Comparison of ENCODE assay signal across 21 cellular contexts in genomic region chr13:97286317-97287046, GRCh38.
"Had no signal": no experiment of that assay in that cellular context is flagged by ENCODE, and none has a peak within 500 bp of the region (broad histone marks: within the 10 kb centered on the region; RNA-seq: fewer than 3 reads in every experiment).

No MANE protein-coding gene starts in this region.

- H3K36me3 ChIP-seq: esophagus squamous epithelium, neural progenitor cell, prostate gland, stomach had no signal

- H3K27me3 ChIP-seq: esophagus squamous epithelium, hepatocyte, neural progenitor cell, stomach, testis had no signal

- H3K9me3 Mint-ChIP-seq: activated naive CD8-positive, alpha-beta T cell treated with anti-CD3 and anti-CD28 coated beads for 36 hours; activated T-helper 1 cell treated with anti-CD3 and anti-CD28 coated beads, Interleukin-12 subunit alpha, Interleukin-12 subunit beta, Interleukin-2, Interleukin-4 antibody, amounts not matched to agents 30 ng/mL and 10 ng/mL and 1 ng/mL, durations not matched to agents 14 hours and 24 hours and 36 hours; T-cell had no signal

- H3K27ac ChIP-seq: esophagus squamous epithelium, hepatocyte, neural progenitor cell, prostate gland, stomach, testis had no signal

- H3K27me3 Mint-ChIP-seq: activated naive CD8-positive, alpha-beta T cell treated with anti-CD3 and anti-CD28 coated beads for 36 hours; naive thymus-derived CD4-positive, alpha-beta T cell; T-cell had no signal

- H3K27ac Mint-ChIP-seq: activated naive CD8-positive, alpha-beta T cell treated with anti-CD3 and anti-CD28 coated beads for 36 hours; activated T-helper 1 cell treated with anti-CD3 and anti-CD28 coated beads, Interleukin-12 subunit alpha, Interleukin-12 subunit beta, Interleukin-2, Interleukin-4 antibody, amounts not matched to agents 30 ng/mL and 10 ng/mL and 1 ng/mL, durations not matched to agents 14 hours and 24 hours and 36 hours; neural progenitor cell; T-cell had no signal

- H3K4me1 ChIP-seq: neural progenitor cell, prostate gland, testis had no signal

- H3K4me1 Mint-ChIP-seq: neural progenitor cell had no signal

- ATAC-seq: naive thymus-derived CD4-positive, alpha-beta T cell; right cardiac atrium; SK-N-SH treated with all-trans-retinoic acid at 6 μM for 48 hours; T-cell had no signal

- DNase-seq: activated CD4-positive, alpha-beta T cell treated with anti-CD3 and anti-CD28 coated beads, Interleukin-2, amount 50 U/mL, for 1 hour; activated CD4-positive, CD25-positive, alpha-beta regulatory T cell; activated CD8-positive, alpha-beta memory T cell treated with anti-CD3 and anti-CD28 coated beads, Interleukin-2, amount 50 U/mL, for 4 hours; activated naive CD8-positive, alpha-beta T cell treated with anti-CD3 and anti-CD28 coated beads for 36 hours; amniotic stem cell; effector CD8-positive, alpha-beta T cell; esophagus squamous epithelium; mammary epithelial cell; naive thymus-derived CD4-positive, alpha-beta T cell; right cardiac atrium; small intestine; stimulated activated CD4-positive, alpha-beta T cell treated with anti-CD3 and anti-CD28 coated beads, Interleukin-15, amount 100 ng/mL, for 24 hours; stimulated activated CD4-positive, alpha-beta T cell treated with anti-CD3 and anti-CD28 coated beads, Interleukin-2, amount 100 ng/mL, for 48 hours; stomach; T-cell; testis had no signal

- H3K9me3 ChIP-seq: esophagus squamous epithelium, prostate gland, stomach, testis had no signal

- H3K4me3 Mint-ChIP-seq: activated naive CD8-positive, alpha-beta T cell treated with anti-CD3 and anti-CD28 coated beads for 36 hours; activated T-helper 1 cell treated with anti-CD3 and anti-CD28 coated beads, Interleukin-12 subunit alpha, Interleukin-12 subunit beta, Interleukin-2, Interleukin-4 antibody, amounts not matched to agents 30 ng/mL and 10 ng/mL and 1 ng/mL, durations not matched to agents 14 hours and 24 hours and 36 hours; neural progenitor cell; T-cell had no signal

- H3K4me3 ChIP-seq: esophagus squamous epithelium, hepatocyte, neural progenitor cell, prostate gland, stomach, testis had no signal
